Comparison of ENCODE assay signal across 9 cellular contexts in genomic region chr17:44086364-44087311, GRCh38. TPM values are rescaled to one million over a fixed set of nuclear protein-coding genes. Genes with fewer than 3 reads are reported as not detected.
A peak's percentile ranks its signal among the peaks of the same experiment; 100 is the strongest.
DNase-seq lines count a peak whose midpoint lies in the region; ATAC-seq and TF ChIP-seq lines count a peak whose summit lies in the region.
"Had no signal": no experiment of that assay in that cellular context is flagged by ENCODE, and none has a peak within 500 bp of the region (broad histone marks: within the 10 kb centered on the region; RNA-seq: fewer than 3 reads in every experiment).

No MANE protein-coding gene starts in this region.

- H3K9me3 ChIP-seq in skeletal muscle tissue (ENCODE audit: control insufficient read depth in 3 of 3, low read length in 3 of 3): no peaks in the 10 kb centered on the region
- H3K9me3 ChIP-seq: right lobe of liver had no signal

- H3K9me3 Mint-ChIP-seq in activated T-helper 2 cell treated with anti-CD3 and anti-CD28 coated beads, Interferon-gamma antibody, Interleukin-2, Interleukin-4, amounts not matched to agents 10 μg/mL and 5 μg/mL and 100 μg/mL, durations not matched to agents 14 hours and 24 hours and 36 hours: no peaks in the 10 kb centered on the region

- ATAC-seq in GM21423 (IDR thresholded peaks at IDR 0.05; ENCODE audit: unreplicated experiment): no peak

- H3K4me1 Mint-ChIP-seq in activated T-helper 2 cell treated with anti-CD3 and anti-CD28 coated beads, Interferon-gamma antibody, Interleukin-2, Interleukin-4, amounts not matched to agents 10 μg/mL and 5 μg/mL and 100 μg/mL, durations not matched to agents 14 hours and 24 hours and 36 hours (ENCODE audit: low read depth): peaks cover 13% of the 10 kb centered on the region

- H3K4me3 ChIP-seq in skeletal muscle tissue (ENCODE audit: low read length in 3 of 3) (no peak overlapping the region), lower leg skin (ENCODE audit: low read depth, poor library complexity, severe bottlenecking) (no peak overlapping the region)
- H3K4me3 ChIP-seq: right lobe of liver had no signal

- in situ Hi-C loops in Caki2 (cut with HindIII; ENCODE audit: low pct_unique_long_range_greater_than_20kb, low sequenced_read_pairs): no loop called here

- intact Hi-C loops in activated T-helper 2 cell treated with anti-CD3 and anti-CD28 coated beads, Interferon-gamma antibody, Interleukin-2, Interleukin-4, amounts not matched to agents 10 μg/mL and 5 μg/mL and 100 μg/mL, durations not matched to agents 14 hours and 24 hours and 36 hours (cut with micrococcal nuclease): loop anchor here (2.0 kb wide), 2 partner anchors 16 to 36 kb away; partner anchors contain the start of genes G6PC3 and HDAC5
- intact Hi-C loops in lower leg skin (cut with DNase I; ENCODE audit: low total_unique reads): no loop called here

- TF ChIP-seq CTCF in lower leg skin (IDR thresholded peaks at IDR 0.05): no peak

- H3K36me3 ChIP-seq in skeletal muscle tissue (ENCODE audit: control insufficient read depth in 3 of 3, insufficient read depth in 3 of 3, low read length in 3 of 3): peaks cover 72 to 75% (median 74%) of the 10 kb centered on the region in 3 donors

- peaks cover 0 to 7% (median 3%) of the 10 kb centered on the region in 3 donors for H3K4me1 ChIP-seq in skeletal muscle tissue (ENCODE audit: control insufficient read depth in 3 of 3, insufficient read depth in 3 of 3, low read length in 3 of 3)
- H3K4me1 ChIP-seq: right lobe of liver had no signal

- H3K9ac ChIP-seq in skeletal muscle tissue (ENCODE audit: low read depth in 1 of 3, low read length in 3 of 3): peak overlapping the region in 1 of 3 donors; percentile 33

- H3K4me3 Mint-ChIP-seq in activated T-helper 2 cell treated with anti-CD3 and anti-CD28 coated beads, Interferon-gamma antibody, Interleukin-2, Interleukin-4, amounts not matched to agents 10 μg/mL and 5 μg/mL and 100 μg/mL, durations not matched to agents 14 hours and 24 hours and 36 hours (ENCODE audit: low read depth): peak overlapping the region; percentile 35

- no peak for TF ChIP-seq POLR2A in lower leg skin (IDR thresholded peaks at IDR 0.05)

- peak overlapping the region; percentile 69 for H3K27ac Mint-ChIP-seq in activated T-helper 2 cell treated with anti-CD3 and anti-CD28 coated beads, Interferon-gamma antibody, Interleukin-2, Interleukin-4, amounts not matched to agents 10 μg/mL and 5 μg/mL and 100 μg/mL, durations not matched to agents 14 hours and 24 hours and 36 hours

- H3K36me3 Mint-ChIP-seq in activated T-helper 2 cell treated with anti-CD3 and anti-CD28 coated beads, Interferon-gamma antibody, Interleukin-2, Interleukin-4, amounts not matched to agents 10 μg/mL and 5 μg/mL and 100 μg/mL, durations not matched to agents 14 hours and 24 hours and 36 hours (ENCODE audit: low read depth): peaks cover 13% of the 10 kb centered on the region

- no peaks in the 10 kb centered on the region for H3K27me3 ChIP-seq in skeletal muscle tissue (ENCODE audit: control insufficient read depth in 3 of 3, insufficient read depth in 3 of 3, low read length in 3 of 3)
- H3K27me3 ChIP-seq: right lobe of liver had no signal

- H3K27ac ChIP-seq in skeletal muscle tissue (ENCODE audit: low read depth, low read length): peak overlapping the region; percentile 25
- H3K27ac ChIP-seq: right lobe of liver had no signal

- H3K27me3 Mint-ChIP-seq in activated T-helper 2 cell treated with anti-CD3 and anti-CD28 coated beads, Interferon-gamma antibody, Interleukin-2, Interleukin-4, amounts not matched to agents 10 μg/mL and 5 μg/mL and 100 μg/mL, durations not matched to agents 14 hours and 24 hours and 36 hours (ENCODE audit: low read depth): no peaks in the 10 kb centered on the region

- DNase-seq in Caki2 (ENCODE audit: low read depth) (peak; percentile 75), NCI-H510A (lab: John Stamatoyannopoulos, UW) (peak; percentile 35), foreskin melanocyte (peak; percentile 78), lower leg skin (ENCODE audit: low spot score in 2 of 2) (no peak), D341Med (ENCODE audit: low spot score) (no peak)
- peak; percentile 23 for DNase-seq in activated T-helper 2 cell treated with anti-CD3 and anti-CD28 coated beads, Interferon-gamma antibody, Interleukin-2, Interleukin-4, amounts not matched to agents 10 μg/mL and 5 μg/mL and 100 μg/mL, durations not matched to agents 14 hours and 24 hours and 36 hours (ENCODE audit: low spot score)

- WGBS in lower leg skin, 2 donors: 38 to 42% methylated on average over 23 of the region's 23 CpGs

RNA-seq across cellular contexts. Expression of gene G6PC3, which starts 16.1 kb away (rescaled TPM):
- total RNA-seq in Caki2 (2014; rRNA removed; shearing (Covaris generic); ENCODE audit: low replicate concordance): 42.4 and 50.6 TPM in 2 replicates
- total RNA-seq in activated T-helper 2 cell treated with anti-CD3 and anti-CD28 coated beads, Interferon-gamma antibody, Interleukin-2, Interleukin-4, amounts not matched to agents 10 μg/mL and 5 μg/mL and 100 μg/mL, durations not matched to agents 14 hours and 24 hours and 36 hours: 36.3 and 39.2 TPM in 2 replicates
- total RNA-seq in skeletal muscle tissue (13.0 TPM), lower leg skin (10 to 100 TPM; 10.9 to 14.8 (median 12.1) TPM)

RNA-seq across cellular contexts. Expression of gene LSM12, which starts 20.2 kb away (rescaled TPM):
- total RNA-seq in Caki2 (2014; rRNA removed; shearing (Covaris generic); ENCODE audit: low replicate concordance): 77.9 and 126 TPM in 2 replicates
- total RNA-seq in activated T-helper 2 cell treated with anti-CD3 and anti-CD28 coated beads, Interferon-gamma antibody, Interleukin-2, Interleukin-4, amounts not matched to agents 10 μg/mL and 5 μg/mL and 100 μg/mL, durations not matched to agents 14 hours and 24 hours and 36 hours: 81.4 and 88.4 TPM in 2 replicates
- total RNA-seq in skeletal muscle tissue: 13.6 TPM
- total RNA-seq in lower leg skin: 10 to 100 TPM; 15.0 to 31.7 (median 19.0) TPM

RNA-seq across cellular contexts. Expression of gene HDAC5, which starts 36.8 kb away (rescaled TPM):
- 30.9 and 38.0 TPM in 2 replicates for total RNA-seq in Caki2 (2014; rRNA removed; shearing (Covaris generic); ENCODE audit: low replicate concordance)
- total RNA-seq in activated T-helper 2 cell treated with anti-CD3 and anti-CD28 coated beads, Interferon-gamma antibody, Interleukin-2, Interleukin-4, amounts not matched to agents 10 μg/mL and 5 μg/mL and 100 μg/mL, durations not matched to agents 14 hours and 24 hours and 36 hours: 18.7 and 19.9 TPM in 2 replicates
- 44.4 TPM for total RNA-seq in skeletal muscle tissue
- 100 to 1,000 TPM; 179 to 208 (median 190) TPM for total RNA-seq in lower leg skin

RNA-seq across cellular contexts. Expression of gene HROB, which starts 55.1 kb away (rescaled TPM):
- 3.0 and 5.7 TPM in 2 replicates for total RNA-seq in Caki2 (2014; rRNA removed; shearing (Covaris generic); ENCODE audit: low replicate concordance)
- 20.7 and 24.1 TPM in 2 replicates for total RNA-seq in activated T-helper 2 cell treated with anti-CD3 and anti-CD28 coated beads, Interferon-gamma antibody, Interleukin-2, Interleukin-4, amounts not matched to agents 10 μg/mL and 5 μg/mL and 100 μg/mL, durations not matched to agents 14 hours and 24 hours and 36 hours
- total RNA-seq in skeletal muscle tissue (1.0 TPM), lower leg skin (1 to 10 TPM in 3 of 4 donors, under 1 TPM in 1; 0.97 to 4.3 (median 1.5) TPM)

Comparison
In these comparisons a context has a peak if more than half of its experiments do, and no peak if none do; other contexts are left out.
1. DNase-seq: peak in Caki2 (single experiment), NCI-H510A (single experiment), activated T-helper 2 cell treated with anti-CD3 and anti-CD28 coated beads, Interferon-gamma antibody, Interleukin-2, Interleukin-4, amounts not matched to agents 10 μg/mL and 5 μg/mL and 100 μg/mL, durations not matched to agents 14 hours and 24 hours and 36 hours (single experiment) and foreskin melanocyte (single experiment); none in lower leg skin (0 of 2) and D341Med (single experiment).